Comparison of ENCODE assay signal across 1 cellular context in the genomic region with DNA sequence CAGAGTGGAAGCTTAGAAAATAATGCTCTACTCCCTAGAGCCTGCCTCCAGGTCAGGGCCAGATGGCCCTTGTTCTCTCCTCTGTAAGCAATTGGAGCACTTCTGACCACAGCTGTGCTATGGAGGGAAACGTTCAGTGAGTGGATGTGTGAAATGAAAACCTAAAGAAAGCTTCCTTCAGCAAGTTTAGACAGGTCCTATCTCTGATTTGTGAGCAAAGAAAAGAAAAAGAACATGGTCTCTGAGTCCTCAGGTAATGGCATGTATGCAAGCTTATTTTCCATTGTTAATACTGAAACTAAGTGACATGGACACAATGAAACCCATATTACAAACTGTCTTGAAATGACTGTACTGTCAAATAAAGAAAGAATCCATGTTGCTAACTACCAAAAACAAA.
A peak's percentile ranks its signal among the peaks of the same experiment; 100 is the strongest.
TF ChIP-seq lines count a peak whose summit lies in the region.

No MANE protein-coding gene starts in this region.

TF ChIP-seq in GM12878, 131 proteins besides CTCF, POLR2A, EP300 and RAD21 (continued from another document and continues in another):
- TF ChIP-seq, protein P1, sequence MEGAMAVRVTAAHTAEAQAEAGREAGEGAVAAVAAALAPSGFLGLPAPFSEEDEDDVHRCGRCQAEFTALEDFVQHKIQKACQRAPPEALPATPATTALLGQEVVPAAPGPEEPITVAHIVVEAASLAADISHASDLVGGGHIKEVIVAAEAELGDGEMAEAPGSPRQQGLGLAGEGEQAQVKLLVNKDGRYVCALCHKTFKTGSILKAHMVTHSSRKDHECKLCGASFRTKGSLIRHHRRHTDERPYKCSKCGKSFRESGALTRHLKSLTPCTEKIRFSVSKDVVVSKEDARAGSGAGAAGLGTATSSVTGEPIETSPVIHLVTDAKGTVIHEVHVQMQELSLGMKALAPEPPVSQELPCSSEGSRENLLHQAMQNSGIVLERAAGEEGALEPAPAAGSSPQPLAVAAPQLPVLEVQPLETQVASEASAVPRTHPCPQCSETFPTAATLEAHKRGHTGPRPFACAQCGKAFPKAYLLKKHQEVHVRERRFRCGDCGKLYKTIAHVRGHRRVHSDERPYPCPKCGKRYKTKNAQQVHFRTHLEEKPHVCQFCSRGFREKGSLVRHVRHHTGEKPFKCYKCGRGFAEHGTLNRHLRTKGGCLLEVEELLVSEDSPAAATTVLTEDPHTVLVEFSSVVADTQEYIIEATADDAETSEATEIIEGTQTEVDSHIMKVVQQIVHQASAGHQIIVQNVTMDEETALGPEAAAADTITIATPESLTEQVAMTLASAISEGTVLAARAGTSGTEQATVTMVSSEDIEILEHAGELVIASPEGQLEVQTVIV (IDR thresholded peaks at IDR 0.05; ENCODE audit: borderline replicate concordance, partially characterized antibody), result no peak
- TF ChIP-seq, protein P2, sequence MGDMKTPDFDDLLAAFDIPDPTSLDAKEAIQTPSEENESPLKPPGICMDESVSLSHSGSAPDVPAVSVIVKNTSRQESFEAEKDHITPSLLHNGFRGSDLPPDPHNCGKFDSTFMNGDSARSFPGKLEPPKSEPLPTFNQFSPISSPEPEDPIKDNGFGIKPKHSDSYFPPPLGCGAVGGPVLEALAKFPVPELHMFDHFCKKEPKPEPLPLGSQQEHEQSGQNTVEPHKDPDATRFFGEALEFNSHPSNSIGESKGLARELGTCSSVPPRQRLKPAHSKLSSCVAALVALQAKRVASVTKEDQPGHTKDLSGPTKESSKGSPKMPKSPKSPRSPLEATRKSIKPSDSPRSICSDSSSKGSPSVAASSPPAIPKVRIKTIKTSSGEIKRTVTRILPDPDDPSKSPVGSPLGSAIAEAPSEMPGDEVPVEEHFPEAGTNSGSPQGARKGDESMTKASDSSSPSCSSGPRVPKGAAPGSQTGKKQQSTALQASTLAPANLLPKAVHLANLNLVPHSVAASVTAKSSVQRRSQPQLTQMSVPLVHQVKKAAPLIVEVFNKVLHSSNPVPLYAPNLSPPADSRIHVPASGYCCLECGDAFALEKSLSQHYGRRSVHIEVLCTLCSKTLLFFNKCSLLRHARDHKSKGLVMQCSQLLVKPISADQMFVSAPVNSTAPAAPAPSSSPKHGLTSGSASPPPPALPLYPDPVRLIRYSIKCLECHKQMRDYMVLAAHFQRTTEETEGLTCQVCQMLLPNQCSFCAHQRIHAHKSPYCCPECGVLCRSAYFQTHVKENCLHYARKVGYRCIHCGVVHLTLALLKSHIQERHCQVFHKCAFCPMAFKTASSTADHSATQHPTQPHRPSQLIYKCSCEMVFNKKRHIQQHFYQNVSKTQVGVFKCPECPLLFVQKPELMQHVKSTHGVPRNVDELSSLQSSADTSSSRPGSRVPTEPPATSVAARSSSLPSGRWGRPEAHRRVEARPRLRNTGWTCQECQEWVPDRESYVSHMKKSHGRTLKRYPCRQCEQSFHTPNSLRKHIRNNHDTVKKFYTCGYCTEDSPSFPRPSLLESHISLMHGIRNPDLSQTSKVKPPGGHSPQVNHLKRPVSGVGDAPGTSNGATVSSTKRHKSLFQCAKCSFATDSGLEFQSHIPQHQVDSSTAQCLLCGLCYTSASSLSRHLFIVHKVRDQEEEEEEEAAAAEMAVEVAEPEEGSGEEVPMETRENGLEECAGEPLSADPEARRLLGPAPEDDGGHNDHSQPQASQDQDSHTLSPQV (IDR thresholded peaks at IDR 0.05), result no peak
- no peak for TF ChIP-seq SUPT20H (IDR thresholded peaks at IDR 0.05; ENCODE audit: borderline replicate concordance, control insufficient read depth, low read depth, low read length)
- no peak for TF ChIP-seq SPI1 (IDR thresholded peaks at IDR 0.05; ENCODE audit: borderline replicate concordance, insufficient read depth, low read depth, low read length)
- no peak for TF ChIP-seq CHD1 (IDR thresholded peaks at IDR 0.05; ENCODE audit: low read depth, low read length)
- TF ChIP-seq, protein P3, sequence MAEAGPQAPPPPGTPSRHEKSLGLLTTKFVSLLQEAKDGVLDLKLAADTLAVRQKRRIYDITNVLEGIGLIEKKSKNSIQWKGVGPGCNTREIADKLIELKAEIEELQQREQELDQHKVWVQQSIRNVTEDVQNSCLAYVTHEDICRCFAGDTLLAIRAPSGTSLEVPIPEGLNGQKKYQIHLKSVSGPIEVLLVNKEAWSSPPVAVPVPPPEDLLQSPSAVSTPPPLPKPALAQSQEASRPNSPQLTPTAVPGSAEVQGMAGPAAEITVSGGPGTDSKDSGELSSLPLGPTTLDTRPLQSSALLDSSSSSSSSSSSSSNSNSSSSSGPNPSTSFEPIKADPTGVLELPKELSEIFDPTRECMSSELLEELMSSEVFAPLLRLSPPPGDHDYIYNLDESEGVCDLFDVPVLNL (IDR thresholded peaks at IDR 0.05; ENCODE audit: low read depth, low read length), result no peak
- TF ChIP-seq STAT3 (IDR thresholded peaks at IDR 0.05; ENCODE audit: low read depth, low read length), result no peak
- TF ChIP-seq, protein P4, sequence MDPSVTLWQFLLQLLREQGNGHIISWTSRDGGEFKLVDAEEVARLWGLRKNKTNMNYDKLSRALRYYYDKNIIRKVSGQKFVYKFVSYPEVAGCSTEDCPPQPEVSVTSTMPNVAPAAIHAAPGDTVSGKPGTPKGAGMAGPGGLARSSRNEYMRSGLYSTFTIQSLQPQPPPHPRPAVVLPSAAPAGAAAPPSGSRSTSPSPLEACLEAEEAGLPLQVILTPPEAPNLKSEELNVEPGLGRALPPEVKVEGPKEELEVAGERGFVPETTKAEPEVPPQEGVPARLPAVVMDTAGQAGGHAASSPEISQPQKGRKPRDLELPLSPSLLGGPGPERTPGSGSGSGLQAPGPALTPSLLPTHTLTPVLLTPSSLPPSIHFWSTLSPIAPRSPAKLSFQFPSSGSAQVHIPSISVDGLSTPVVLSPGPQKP (IDR thresholded peaks at IDR 0.05; ENCODE audit: low read depth, low read length), result no peak
- no peak for TF ChIP-seq POLR2AphosphoS2 (IDR thresholded peaks at IDR 0.05; ENCODE audit: low read depth, low read length)
- TF ChIP-seq JUND (IDR thresholded peaks at IDR 0.05; ENCODE audit: low read depth, low read length), result no peak
- no peak for TF ChIP-seq BHLHE40 (IDR thresholded peaks at IDR 0.05; ENCODE audit: borderline replicate concordance in 1 of 2, low read depth in 2 of 2, low read length in 1 of 2)
- peak; percentile 43; the same call in 1 of the 2 replicates for TF ChIP-seq PML (IDR thresholded peaks at IDR 0.05; ENCODE audit: low read length)
- no peak for TF ChIP-seq TCF3 (IDR thresholded peaks at IDR 0.05; ENCODE audit: borderline replicate concordance, insufficient read depth, low read depth, low read length)
- peak; percentile 73; the same call in 1 of the 2 replicates for TF ChIP-seq PAX5 (IDR thresholded peaks at IDR 0.05; ENCODE audit: borderline replicate concordance, low read depth, low read length)
- TF ChIP-seq ZNF207 (IDR thresholded peaks at IDR 0.05; ENCODE audit: borderline replicate concordance), result no peak
- TF ChIP-seq GABPA (IDR thresholded peaks at IDR 0.05; ENCODE audit: low read depth), result peak; percentile 40; the same call in 1 of the 2 replicates
- no peak for TF ChIP-seq RB1 (IDR thresholded peaks at IDR 0.05; ENCODE audit: borderline replicate concordance)
- TF ChIP-seq MEF2B (IDR thresholded peaks at IDR 0.05; ENCODE audit: partially characterized antibody, poor library complexity, severe bottlenecking), result no peak
- TF ChIP-seq TARDBP (IDR thresholded peaks at IDR 0.05; ENCODE audit: borderline replicate concordance), result no peak
- no peak for TF ChIP-seq SREBF1 (IDR thresholded peaks at IDR 0.05; ENCODE audit: low read length)
- TF ChIP-seq NBN (IDR thresholded peaks at IDR 0.05), result no peak
- no peak for TF ChIP-seq NR2F1 (conservative IDR thresholded peaks at IDR 0.05)
- TF ChIP-seq, protein P5, sequence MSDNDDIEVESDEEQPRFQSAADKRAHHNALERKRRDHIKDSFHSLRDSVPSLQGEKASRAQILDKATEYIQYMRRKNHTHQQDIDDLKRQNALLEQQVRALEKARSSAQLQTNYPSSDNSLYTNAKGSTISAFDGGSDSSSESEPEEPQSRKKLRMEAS (IDR thresholded peaks at IDR 0.05; ENCODE audit: low read depth, low read length), result no peak
- no peak for TF ChIP-seq STAT1 (conservative IDR thresholded peaks at IDR 0.05)
- no peak for TF ChIP-seq NFXL1 (IDR thresholded peaks at IDR 0.05; ENCODE audit: borderline replicate concordance)
- 0 out of 2 replicates have a peak, but pooled peaks have one; percentile 59 for TF ChIP-seq RCOR1 (conservative IDR thresholded peaks at IDR 0.05; ENCODE audit: low read depth, low read length)
- peak; percentile 86 for TF ChIP-seq CREM (IDR thresholded peaks at IDR 0.05; ENCODE audit: low read depth)
- no peak for TF ChIP-seq SP1 (IDR thresholded peaks at IDR 0.05; ENCODE audit: low read depth, low read length)
- TF ChIP-seq BMI1 (IDR thresholded peaks at IDR 0.05; ENCODE audit: borderline replicate concordance), result no peak
- TF ChIP-seq RFX5 (IDR thresholded peaks at IDR 0.05; ENCODE audit: low read depth, low read length), result no peak
- TF ChIP-seq ZNF274 (IDR thresholded peaks at IDR 0.05; ENCODE audit: insufficient read depth, insufficient read length), result no peak
- no peak for TF ChIP-seq MYC (IDR thresholded peaks at IDR 0.05; ENCODE audit: insufficient read depth, insufficient read length, insufficient replicate concordance, low read length, severe bottlenecking)
- TF ChIP-seq NRF1 (conservative IDR thresholded peaks at IDR 0.05; ENCODE audit: low read depth, low read length), result no peak
- TF ChIP-seq MEF2A (IDR thresholded peaks at IDR 0.05; ENCODE audit: insufficient read depth, low read depth, low read length), result peak; percentile 42; the same call in 1 of the 2 replicates
- no peak for TF ChIP-seq ZNF24 (IDR thresholded peaks at IDR 0.05)
- TF ChIP-seq, protein P6, sequence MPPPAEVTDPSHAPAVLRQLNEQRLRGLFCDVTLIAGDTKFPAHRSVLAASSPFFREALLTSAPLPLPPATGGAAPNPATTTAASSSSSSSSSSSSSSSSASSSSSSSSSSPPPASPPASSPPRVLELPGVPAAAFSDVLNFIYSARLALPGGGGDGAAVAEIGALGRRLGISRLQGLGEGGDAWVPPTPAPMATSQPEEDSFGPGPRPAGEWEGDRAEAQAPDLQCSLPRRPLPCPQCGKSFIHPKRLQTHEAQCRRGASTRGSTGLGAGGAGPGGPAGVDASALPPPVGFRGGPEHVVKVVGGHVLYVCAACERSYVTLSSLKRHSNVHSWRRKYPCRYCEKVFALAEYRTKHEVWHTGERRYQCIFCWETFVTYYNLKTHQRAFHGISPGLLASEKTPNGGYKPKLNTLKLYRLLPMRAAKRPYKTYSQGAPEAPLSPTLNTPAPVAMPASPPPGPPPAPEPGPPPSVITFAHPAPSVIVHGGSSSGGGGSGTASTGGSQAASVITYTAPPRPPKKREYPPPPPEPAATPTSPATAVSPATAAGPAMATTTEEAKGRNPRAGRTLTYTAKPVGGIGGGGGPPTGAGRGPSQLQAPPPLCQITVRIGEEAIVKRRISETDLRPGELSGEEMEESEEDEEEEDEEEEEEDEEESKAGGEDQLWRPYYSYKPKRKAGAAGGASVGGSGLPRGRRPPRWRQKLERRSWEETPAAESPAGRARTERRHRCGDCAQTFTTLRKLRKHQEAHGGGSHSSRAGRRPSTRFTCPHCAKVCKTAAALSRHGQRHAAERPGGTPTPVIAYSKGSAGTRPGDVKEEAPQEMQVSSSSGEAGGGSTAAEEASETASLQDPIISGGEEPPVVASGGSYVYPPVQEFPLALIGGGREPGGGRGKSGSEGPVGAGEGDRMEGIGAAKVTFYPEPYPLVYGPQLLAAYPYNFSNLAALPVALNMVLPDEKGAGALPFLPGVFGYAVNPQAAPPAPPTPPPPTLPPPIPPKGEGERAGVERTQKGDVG (CRISPR knock-in tag; IDR thresholded peaks at IDR 0.05), result no peak
- TF ChIP-seq BACH1 (IDR thresholded peaks at IDR 0.05; ENCODE audit: borderline replicate concordance), result no peak
- TF ChIP-seq, protein P7, sequence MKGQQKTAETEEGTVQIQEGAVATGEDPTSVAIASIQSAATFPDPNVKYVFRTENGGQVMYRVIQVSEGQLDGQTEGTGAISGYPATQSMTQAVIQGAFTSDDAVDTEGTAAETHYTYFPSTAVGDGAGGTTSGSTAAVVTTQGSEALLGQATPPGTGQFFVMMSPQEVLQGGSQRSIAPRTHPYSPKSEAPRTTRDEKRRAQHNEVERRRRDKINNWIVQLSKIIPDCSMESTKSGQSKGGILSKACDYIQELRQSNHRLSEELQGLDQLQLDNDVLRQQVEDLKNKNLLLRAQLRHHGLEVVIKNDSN (IDR thresholded peaks at IDR 0.05; ENCODE audit: borderline replicate concordance, extremely low read length, insufficient read depth, low read depth, low read length), result no peak
- TF ChIP-seq ZSCAN29 (IDR thresholded peaks at IDR 0.05), result no peak
- TF ChIP-seq CHD2 (IDR thresholded peaks at IDR 0.05; ENCODE audit: borderline replicate concordance, low read depth, low read length), result no peak
- TF ChIP-seq JUNB (IDR thresholded peaks at IDR 0.05), result peak; percentile 98
- peak; percentile 76 for TF ChIP-seq EED (IDR thresholded peaks at IDR 0.05; ENCODE audit: low read depth)
- TF ChIP-seq KAT2A (conservative IDR thresholded peaks at IDR 0.05; ENCODE audit: control insufficient read depth, low read depth, low read length), result no peak
- TF ChIP-seq LARP7 (IDR thresholded peaks at IDR 0.05), result no peak
- TF ChIP-seq, protein P8, sequence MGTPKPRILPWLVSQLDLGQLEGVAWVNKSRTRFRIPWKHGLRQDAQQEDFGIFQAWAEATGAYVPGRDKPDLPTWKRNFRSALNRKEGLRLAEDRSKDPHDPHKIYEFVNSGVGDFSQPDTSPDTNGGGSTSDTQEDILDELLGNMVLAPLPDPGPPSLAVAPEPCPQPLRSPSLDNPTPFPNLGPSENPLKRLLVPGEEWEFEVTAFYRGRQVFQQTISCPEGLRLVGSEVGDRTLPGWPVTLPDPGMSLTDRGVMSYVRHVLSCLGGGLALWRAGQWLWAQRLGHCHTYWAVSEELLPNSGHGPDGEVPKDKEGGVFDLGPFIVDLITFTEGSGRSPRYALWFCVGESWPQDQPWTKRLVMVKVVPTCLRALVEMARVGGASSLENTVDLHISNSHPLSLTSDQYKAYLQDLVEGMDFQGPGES (IDR thresholded peaks at IDR 0.05), result no peak
- TF ChIP-seq, protein P9, sequence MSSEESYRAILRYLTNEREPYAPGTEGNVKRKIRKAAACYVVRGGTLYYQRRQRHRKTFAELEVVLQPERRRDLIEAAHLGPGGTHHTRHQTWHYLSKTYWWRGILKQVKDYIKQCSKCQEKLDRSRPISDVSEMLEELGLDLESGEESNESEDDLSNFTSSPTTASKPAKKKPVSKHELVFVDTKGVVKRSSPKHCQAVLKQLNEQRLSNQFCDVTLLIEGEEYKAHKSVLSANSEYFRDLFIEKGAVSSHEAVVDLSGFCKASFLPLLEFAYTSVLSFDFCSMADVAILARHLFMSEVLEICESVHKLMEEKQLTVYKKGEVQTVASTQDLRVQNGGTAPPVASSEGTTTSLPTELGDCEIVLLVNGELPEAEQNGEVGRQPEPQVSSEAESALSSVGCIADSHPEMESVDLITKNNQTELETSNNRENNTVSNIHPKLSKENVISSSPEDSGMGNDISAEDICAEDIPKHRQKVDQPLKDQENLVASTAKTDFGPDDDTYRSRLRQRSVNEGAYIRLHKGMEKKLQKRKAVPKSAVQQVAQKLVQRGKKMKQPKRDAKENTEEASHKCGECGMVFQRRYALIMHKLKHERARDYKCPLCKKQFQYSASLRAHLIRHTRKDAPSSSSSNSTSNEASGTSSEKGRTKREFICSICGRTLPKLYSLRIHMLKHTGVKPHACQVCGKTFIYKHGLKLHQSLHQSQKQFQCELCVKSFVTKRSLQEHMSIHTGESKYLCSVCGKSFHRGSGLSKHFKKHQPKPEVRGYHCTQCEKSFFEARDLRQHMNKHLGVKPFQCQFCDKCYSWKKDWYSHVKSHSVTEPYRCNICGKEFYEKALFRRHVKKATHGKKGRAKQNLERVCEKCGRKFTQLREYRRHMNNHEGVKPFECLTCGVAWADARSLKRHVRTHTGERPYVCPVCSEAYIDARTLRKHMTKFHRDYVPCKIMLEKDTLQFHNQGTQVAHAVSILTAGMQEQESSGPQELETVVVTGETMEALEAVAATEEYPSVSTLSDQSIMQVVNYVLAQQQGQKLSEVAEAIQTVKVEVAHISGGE (CRISPR knock-in tag; IDR thresholded peaks at IDR 0.05), result no peak
